34 cellular contexts compared by ENCODE assay signal in genomic region chr1:247338723-247339270, GRCh38. TPM values are rescaled to one million over a fixed set of nuclear protein-coding genes. Genes with fewer than 3 reads are reported as not detected.
DNase-seq lines count a peak whose midpoint lies in the region; ATAC-seq and TF ChIP-seq lines count a peak whose summit lies in the region.
"Had no signal": no experiment of that assay in that cellular context is flagged by ENCODE, and none has a peak within 500 bp of the region (broad histone marks: within the 10 kb centered on the region; RNA-seq: fewer than 3 reads in every experiment).

No MANE protein-coding gene starts in this region.

- peaks cover 24% of the 10 kb centered on the region for H3K79me2 ChIP-seq in hepatocyte

- H3K27me3 ChIP-seq in right cardiac atrium (ENCODE audit: control insufficient read depth, insufficient read depth): no peaks in the 10 kb centered on the region
- no peaks in the 10 kb centered on the region for H3K27me3 ChIP-seq in Peyer's patch
- no peaks in the 10 kb centered on the region for H3K27me3 ChIP-seq in CD4-positive, alpha-beta memory T cell (ENCODE audit: insufficient read depth, low read length)
- H3K27me3 ChIP-seq in hepatocyte: no peaks in the 10 kb centered on the region
- H3K27me3 ChIP-seq: cardiac muscle cell, heart left ventricle, testis had no signal

- H3K4me3 Mint-ChIP-seq in CD4-positive, alpha-beta memory T cell: no peak overlapping the region
- H3K4me3 Mint-ChIP-seq: activated naive CD8-positive, alpha-beta T cell; B cell; natural killer cell treated with Interleukin-12 subunit alpha and Interleukin-12 subunit beta and Interleukin-15 and Interleukin-18, amount 100 ng/mL, for 72 hours; stimulated activated naive CD8-positive, alpha-beta T cell treated with anti-CD3 and anti-CD28 coated beads, Interleukin-15, Interleukin-2, amounts not matched to agents 100 ng/mL and 50 ng/mL, for 24 hours; T-helper 2 cell treated with Interferon-gamma antibody and Interleukin-4, amounts not matched to agents 5 μg/mL and 100 μg/mL, for 36 hours had no signal

- intact Hi-C loops in right cardiac atrium (cut with DNase I): no loop called here
- intact Hi-C loops in CD4-positive, alpha-beta memory T cell (cut with micrococcal nuclease): no loop called here

- POLR2A ChIA-PET in CD4-positive, alpha-beta memory T cell (lab: Charles Lee; ENCODE audit: partially characterized antibody): no interaction called here

- CTCF ChIA-PET in CD4-positive, alpha-beta memory T cell (lab: Charles Lee; ENCODE audit: partially characterized antibody): no interaction called here

- H3K27ac ChIP-seq in right cardiac atrium (ENCODE audit: low read length) (no peak overlapping the region), Peyer's patch (no peak overlapping the region), hepatocyte (no peak overlapping the region)
- no peak overlapping the region for H3K27ac ChIP-seq in CD4-positive, alpha-beta memory T cell (ENCODE audit: low read depth, low read length)
- H3K27ac ChIP-seq: cardiac muscle cell, epithelial cell of prostate, heart left ventricle, HL-60, KMS-11 had no signal

- ATAC-seq in SK-N-SH treated with all-trans-retinoic acid at 6 μM for 48 hours (peak; percentile 6; the same call in 2 of the 3 replicates), right cardiac atrium (no peak)
- ATAC-seq: heart left ventricle; natural killer cell treated with Interleukin-12 subunit alpha and Interleukin-12 subunit beta and Interleukin-15 and Interleukin-18, amount 100 ng/mL, for 72 hours; Panc1 had no signal

- H4K20me1 ChIP-seq in hepatocyte (ENCODE audit: insufficient read depth, poor library complexity, severe bottlenecking): no peaks in the 10 kb centered on the region

- H3K9me3 Mint-ChIP-seq in CD4-positive, alpha-beta memory T cell: no peaks in the 10 kb centered on the region
- H3K9me3 Mint-ChIP-seq: CD8-positive, alpha-beta memory T cell; natural killer cell treated with Interleukin-12 subunit alpha and Interleukin-12 subunit beta and Interleukin-15 and Interleukin-18, amount 100 ng/mL, for 72 hours; stimulated activated naive CD8-positive, alpha-beta T cell treated with anti-CD3 and anti-CD28 coated beads, Interleukin-15, Interleukin-2, amounts not matched to agents 100 ng/mL and 50 ng/mL, for 24 hours; T-helper 2 cell treated with Interferon-gamma antibody and Interleukin-4, amounts not matched to agents 5 μg/mL and 100 μg/mL, for 36 hours had no signal

- H3K4me1 Mint-ChIP-seq in CD4-positive, alpha-beta memory T cell: peaks cover 0 to 7% (median under 1%) of the 10 kb centered on the region in 4 donors
- H3K4me1 Mint-ChIP-seq: B cell; CD8-positive, alpha-beta memory T cell had no signal

- no peak overlapping the region for H3K4me2 ChIP-seq in hepatocyte
- H3K4me2 ChIP-seq: KMS-11 had no signal

- no peaks in the 10 kb centered on the region for H3K9me3 ChIP-seq in right cardiac atrium (ENCODE audit: control insufficient read depth, low read length)
- H3K9me3 ChIP-seq in Peyer's patch: no peaks in the 10 kb centered on the region
- no peaks in the 10 kb centered on the region for H3K9me3 ChIP-seq in CD4-positive, alpha-beta memory T cell (ENCODE audit: control insufficient read depth in 1 of 2, low read length in 2 of 2)
- H3K9me3 ChIP-seq in hepatocyte (ENCODE audit: low read depth): no peaks in the 10 kb centered on the region
- H3K9me3 ChIP-seq: heart left ventricle, testis had no signal

- no peaks in the 10 kb centered on the region for H3K36me3 Mint-ChIP-seq in CD4-positive, alpha-beta memory T cell
- H3K36me3 Mint-ChIP-seq: activated naive CD8-positive, alpha-beta T cell; natural killer cell treated with Interleukin-12 subunit alpha and Interleukin-12 subunit beta and Interleukin-15 and Interleukin-18, amount 100 ng/mL, for 72 hours had no signal

- no peak overlapping the region for H2AFZ ChIP-seq in hepatocyte

- H3K4me3 ChIP-seq in foreskin fibroblast (ENCODE audit: low read depth in 1 of 2, low read length in 2 of 2) (no peak overlapping the region), right cardiac atrium (ENCODE audit: low read length) (no peak overlapping the region), Peyer's patch (no peak overlapping the region), hepatocyte (no peak overlapping the region)
- H3K4me3 ChIP-seq in CD4-positive, alpha-beta memory T cell (ENCODE audit: low read length in 2 of 2): no peak overlapping the region
- H3K4me3 ChIP-seq: cardiac muscle cell, heart left ventricle, lung, testis had no signal

- H3K4me1 ChIP-seq in right cardiac atrium (ENCODE audit: control insufficient read depth, insufficient read depth, low read length): peaks cover 2% of the 10 kb centered on the region
- H3K4me1 ChIP-seq in Peyer's patch: no peaks in the 10 kb centered on the region
- no peaks in the 10 kb centered on the region for H3K4me1 ChIP-seq in CD4-positive, alpha-beta memory T cell (ENCODE audit: insufficient read depth, low read length)
- peaks cover 2% of the 10 kb centered on the region for H3K4me1 ChIP-seq in hepatocyte (ENCODE audit: insufficient read depth)

- no peak for TF ChIP-seq POLR2A in Peyer's patch (IDR thresholded peaks at IDR 0.05)

- no peak for TF ChIP-seq CTCF in foreskin fibroblast (IDR thresholded peaks at IDR 0.05; ENCODE audit: low read depth, low read length)
- TF ChIP-seq CTCF in Peyer's patch (IDR thresholded peaks at IDR 0.05): no peak
- TF ChIP-seq CTCF in hepatocyte (IDR thresholded peaks at IDR 0.05; ENCODE audit: poor library complexity): no peak

- WGBS in right cardiac atrium: 71% methylated on average over 3 of the region's 3 CpGs
- 70% methylated on average over 3 of the region's 3 CpGs for WGBS in hepatocyte (ENCODE audit: low lambda C conversion rate, missing lambda C conversion rate)

- peak; percentile 62 for DNase-seq in A172 (ENCODE audit: low spot score)
- DNase-seq in GM03348 (ENCODE audit: low spot score): peak; percentile 61
- peak; percentile 43 to 58 for DNase-seq in foreskin fibroblast
- no peak for DNase-seq in right cardiac atrium
- DNase-seq in Peyer's patch: no peak
- no peak for DNase-seq in CD4-positive, alpha-beta memory T cell
- no peak for DNase-seq in hepatocyte (ENCODE audit: low spot score)
- DNase-seq: activated CD4-positive, alpha-beta T cell treated with anti-CD3 and anti-CD28 coated beads for 4 hours; activated effector memory CD4-positive, alpha-beta T cell treated with Interleukin-2 at 50 U/mL for 16 hours; activated T-cell treated with anti-CD3 and anti-CD28 coated beads, Interleukin-2, amount 50 U/mL, for 1 hour; aorta; CD8-positive, alpha-beta memory T cell; effector CD4-positive, alpha-beta T cell; heart left ventricle; NCI-H1436; NCI-H2081; NCI-H2227 treated with DMSO at 0.1 percent for 48 hours; NCI-H69; retina; SHP77; stimulated activated CD4-positive, alpha-beta T cell treated with anti-CD3 and anti-CD28 coated beads, Interleukin-2, amount 100 ng/mL, for 24 hours; testis had no signal

- H3K36me3 ChIP-seq in Peyer's patch: no peaks in the 10 kb centered on the region
- H3K36me3 ChIP-seq in CD4-positive, alpha-beta memory T cell (ENCODE audit: insufficient read depth, low read length): no peaks in the 10 kb centered on the region
- no peaks in the 10 kb centered on the region for H3K36me3 ChIP-seq in hepatocyte (replicated peaks; ENCODE audit: insufficient read depth, low read depth)
- H3K36me3 ChIP-seq: cardiac muscle cell had no signal

- no peaks in the 10 kb centered on the region for H3K9me2 ChIP-seq in hepatocyte (replicated peaks; ENCODE audit: insufficient read depth)

- H3K27ac Mint-ChIP-seq in CD4-positive, alpha-beta memory T cell: peak overlapping the region in 1 of 7 donors; percentile 9
- H3K27ac Mint-ChIP-seq: activated naive CD8-positive, alpha-beta T cell; B cell; natural killer cell treated with Interleukin-12 subunit alpha and Interleukin-12 subunit beta and Interleukin-15 and Interleukin-18, amount 100 ng/mL, for 72 hours; stimulated activated naive CD8-positive, alpha-beta T cell treated with anti-CD3 and anti-CD28 coated beads, Interleukin-15, Interleukin-2, amounts not matched to agents 100 ng/mL and 50 ng/mL, for 24 hours; T-helper 2 cell treated with Interferon-gamma antibody and Interleukin-4, amounts not matched to agents 5 μg/mL and 100 μg/mL, for 36 hours had no signal

- no peaks in the 10 kb centered on the region for H3K27me3 Mint-ChIP-seq in CD4-positive, alpha-beta memory T cell
- H3K27me3 Mint-ChIP-seq: activated naive CD8-positive, alpha-beta T cell; B cell; CD8-positive, alpha-beta memory T cell; natural killer cell treated with Interleukin-12 subunit alpha and Interleukin-12 subunit beta and Interleukin-15 and Interleukin-18, amount 100 ng/mL, for 72 hours; stimulated activated naive CD8-positive, alpha-beta T cell treated with anti-CD3 and anti-CD28 coated beads, Interleukin-15, Interleukin-2, amounts not matched to agents 100 ng/mL and 50 ng/mL, for 24 hours had no signal

TF ChIP-seq in SK-N-SH treated with all-trans-retinoic acid at 6 μM for 48 hours, 23 proteins besides CTCF, POLR2A, EP300 and RAD21:
- TF ChIP-seq PPARA (CRISPR knock-in tag; IDR thresholded peaks at IDR 0.05; ENCODE audit: borderline replicate concordance) (no peak), SNAI2 (CRISPR knock-in tag; IDR thresholded peaks at IDR 0.05) (no peak), ESRRG (CRISPR knock-in tag; IDR thresholded peaks at IDR 0.05) (no peak), OSR1 (CRISPR knock-in tag; IDR thresholded peaks at IDR 0.05) (no peak), BACH2 (CRISPR knock-in tag; IDR thresholded peaks at IDR 0.05; ENCODE audit: borderline replicate concordance) (no peak), ZC3H10 (CRISPR knock-in tag; IDR thresholded peaks at IDR 0.05) (no peak), TOX (CRISPR knock-in tag; IDR thresholded peaks at IDR 0.05; ENCODE audit: borderline replicate concordance) (no peak), ZNF8 (CRISPR knock-in tag; IDR thresholded peaks at IDR 0.05) (no peak), ARNTL (CRISPR knock-in tag; IDR thresholded peaks at IDR 0.05; ENCODE audit: borderline replicate concordance, low read depth) (no peak), ZNF565 (CRISPR knock-in tag; conservative IDR thresholded peaks at IDR 0.05; ENCODE audit: low read depth) (no peak)

RNA-seq across cellular contexts. Expression of gene ZNF496, which starts 7.1 kb away (rescaled TPM):
- 26.5 and 45.0 TPM in 2 replicates for total RNA-seq in A172 (2014; rRNA removed; shearing (Covaris generic))
- total RNA-seq in right cardiac atrium (10 to 100 TPM; 16.9 to 19.5 (median 17.4) TPM), Peyer's patch (10 to 100 TPM in 3 of 4 donors, 1 to 10 TPM in 1; 8.2 to 31.4 (median 23.5) TPM), hepatocyte (16.5 and 19.4 TPM in 2 replicates)
- polyA plus RNA-seq in right cardiac atrium (7.9 TPM), hepatocyte (10.5 and 13.2 TPM in 2 replicates)
- 10 to 100 TPM; 11.3 to 12.4 TPM for total RNA-seq in CD4-positive, alpha-beta memory T cell
- 1 to 10 TPM; 1.4 to 2.7 TPM for polyA plus RNA-seq in CD4-positive, alpha-beta memory T cell

Comparison
In these comparisons a context has a peak if more than half of its experiments do, and no peak if none do; other contexts are left out.
1. DNase-seq: peak in A172 (single experiment), GM03348 (single experiment) and foreskin fibroblast (2 of 2); none in right cardiac atrium (0 of 3), Peyer's patch (0 of 3), CD4-positive, alpha-beta memory T cell (0 of 5) and hepatocyte (single experiment).